18 cellular contexts compared by ENCODE assay signal in the genomic region with DNA sequence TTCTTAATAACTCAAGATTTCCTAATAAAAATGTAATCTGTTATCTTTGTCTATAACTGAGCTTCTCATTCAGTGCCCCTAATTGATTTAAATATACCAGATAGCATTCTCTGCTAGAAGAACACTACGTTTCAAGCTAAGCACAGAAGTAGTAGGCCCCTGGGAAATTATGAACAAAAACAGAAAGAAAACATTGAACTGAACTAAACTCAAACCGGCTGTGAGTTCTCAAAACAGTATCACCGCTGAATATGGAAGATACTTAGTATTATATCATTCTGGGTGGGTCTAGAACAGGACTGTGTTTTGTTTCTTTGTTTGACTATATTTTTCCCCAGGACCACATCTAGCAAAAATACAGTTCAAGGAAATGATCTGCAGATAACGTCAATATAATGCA.
A peak's percentile ranks its signal among the peaks of the same experiment; 100 is the strongest.
DNase-seq lines count a peak whose midpoint lies in the region; ATAC-seq and TF ChIP-seq lines count a peak whose summit lies in the region.
"Had no signal": no experiment of that assay in that cellular context is flagged by ENCODE, and none has a peak within 500 bp of the region (broad histone marks: within the 10 kb centered on the region; RNA-seq: fewer than 3 reads in every experiment).

No MANE protein-coding gene starts in this region.

- WGBS in SK-N-SH (ENCODE audit: low lambda C conversion rate): 74% methylated on average over 4 of the region's 4 CpGs

- H3K79me2 ChIP-seq in SK-N-SH (ENCODE audit: insufficient read depth): no peaks in the 10 kb centered on the region
- H3K79me2 ChIP-seq in osteoblast (ENCODE audit: insufficient read depth, low read length): no peaks in the 10 kb centered on the region

- no peaks in the 10 kb centered on the region for H3K9me3 ChIP-seq in SK-N-SH
- no peaks in the 10 kb centered on the region for H3K9me3 ChIP-seq in adipocyte (ENCODE audit: control insufficient read depth, low read length)
- H3K9me3 ChIP-seq in left ventricle myocardium inferior (replicated peaks): peaks cover 4% of the 10 kb centered on the region
- H3K9me3 ChIP-seq in osteoblast (ENCODE audit: low read depth, low read length): no peaks in the 10 kb centered on the region

- no peak for TF ChIP-seq EP300 in SK-N-SH (IDR thresholded peaks at IDR 0.05; ENCODE audit: borderline replicate concordance in 1 of 2, low read depth in 1 of 2, low read length in 1 of 2)

- peaks cover 3% of the 10 kb centered on the region for H3F3A ChIP-seq in SK-N-SH (replicated peaks; ENCODE audit: insufficient read depth)

- TF ChIP-seq CTCF in SK-N-SH (IDR thresholded peaks at IDR 0.05): no peak
- TF ChIP-seq CTCF in left ventricle myocardium inferior (IDR thresholded peaks at IDR 0.05; ENCODE audit: borderline replicate concordance): no peak
- TF ChIP-seq CTCF in osteoblast (IDR thresholded peaks at IDR 0.05; ENCODE audit: extremely low read depth, low read depth, low read length): no peak

- H3K9ac ChIP-seq in SK-N-SH: no peak overlapping the region
- no peak overlapping the region for H3K9ac ChIP-seq in adipocyte (ENCODE audit: low read length)

- CTCF ChIA-PET in SK-N-SH (lab: Yijun Ruan, JAX): no interaction called here

- TF ChIP-seq RAD21 in SK-N-SH (IDR thresholded peaks at IDR 0.05; ENCODE audit: low read length): no peak

- no peak overlapping the region for H3K4me2 ChIP-seq in SK-N-SH
- no peak overlapping the region for H3K4me2 ChIP-seq in osteoblast (ENCODE audit: insufficient read depth, low read length)

- no peak for ATAC-seq in SK-N-SH treated with all-trans-retinoic acid at 6 μM for 48 hours
- no peak for ATAC-seq in HG02840 (IDR thresholded peaks at IDR 0.05; ENCODE audit: low FRiP score, unreplicated experiment)
- ATAC-seq: CD8-positive, alpha-beta T cell had no signal

- POLR2A ChIA-PET in SK-N-SH (lab: Yijun Ruan, JAX): no interaction called here

- no peaks in the 10 kb centered on the region for H3K9me2 ChIP-seq in SK-N-SH

- H4K20me1 ChIP-seq in SK-N-SH (ENCODE audit: insufficient read depth): no peaks in the 10 kb centered on the region
- H4K20me1 ChIP-seq in osteoblast (ENCODE audit: insufficient read depth, low read length): no peaks in the 10 kb centered on the region

- H3K4me1 ChIP-seq in SK-N-SH (ENCODE audit: control insufficient read depth in 1 of 2, insufficient read depth in 2 of 2, low read depth in 1 of 2, low read length in 1 of 2) (peaks cover 0 to 5% of the 10 kb centered on the region in 2 experiments; a peak in 2 of 4 replicates), adipocyte (ENCODE audit: control insufficient read depth, insufficient read depth, low read length) (peaks cover 34% of the 10 kb centered on the region), left ventricle myocardium inferior (peaks cover 45% of the 10 kb centered on the region), osteoblast (ENCODE audit: insufficient read depth, low read length) (peaks cover 11% of the 10 kb centered on the region)

- H2AFZ ChIP-seq in SK-N-SH (ENCODE audit: low read depth) (0 out of 2 replicates have a peak overlapping the region, but pooled peaks have one; percentile 24), osteoblast (ENCODE audit: low read length) (no peak overlapping the region)

- intact Hi-C loops in left ventricle myocardium inferior (cut with micrococcal nuclease): no loop called here

- no peak overlapping the region for H3K4me3 ChIP-seq in SK-N-SH (ENCODE audit: low read depth in 2 of 2, low read length in 1 of 2)
- no peak overlapping the region for H3K4me3 ChIP-seq in adipocyte (ENCODE audit: low read length)
- H3K4me3 ChIP-seq in left ventricle myocardium inferior: no peak overlapping the region
- H3K4me3 ChIP-seq in osteoblast (ENCODE audit: insufficient read depth, low read length): no peak overlapping the region

- H3K36me3 ChIP-seq in SK-N-SH (replicated peaks in 1 of 2; ENCODE audit: control insufficient read depth in 1 of 2, insufficient read depth in 2 of 2, low read length in 1 of 2) (no peaks in the 10 kb centered on the region), adipocyte (ENCODE audit: control insufficient read depth, insufficient read depth, low read length, severe bottlenecking) (no peaks in the 10 kb centered on the region), left ventricle myocardium inferior (no peaks in the 10 kb centered on the region), osteoblast (ENCODE audit: insufficient read depth, low read length) (no peaks in the 10 kb centered on the region)

- H3K27me3 ChIP-seq in SK-N-SH (ENCODE audit: insufficient read depth) (no peaks in the 10 kb centered on the region), adipocyte (replicated peaks; ENCODE audit: control insufficient read depth, insufficient read depth, low read length) (no peaks in the 10 kb centered on the region), left ventricle myocardium inferior (ENCODE audit: low read depth) (no peaks in the 10 kb centered on the region), osteoblast (ENCODE audit: insufficient read depth, low read length) (no peaks in the 10 kb centered on the region)

- DNase-seq in SK-N-SH: no peak
- DNase-seq in adipocyte (ENCODE audit: low read depth): peak; percentile 34
- no peak for DNase-seq in left ventricle myocardium inferior
- DNase-seq in osteoblast (ENCODE audit: insufficient read length, low spot score, missing footprints): no peak
- DNase-seq in nucleus accumbens (lab: John Stamatoyannopoulos, UW): no peak
- no peak for DNase-seq in stimulated activated CD4-positive, alpha-beta T cell treated with anti-CD3 and anti-CD28 coated beads, Interleukin-12 subunit alpha, Interleukin-12 subunit beta, amount 100 ng/mL, for 4 hours
- DNase-seq: AML-193; C1 segment of cervical spinal cord; CD8-positive, alpha-beta T cell; NCI-H1105; NCI-H146; NCI-H2029; NCI-H524 treated with DMSO at 0.1 percent for 48 hours; NCI-H82; OCI-M1 had no signal

- H3K27ac ChIP-seq in SK-N-SH (ENCODE audit: low read depth in 2 of 2, low read length in 1 of 2) (peak overlapping the region in 1 of 2 experiments; percentile 41; a peak in 3 of 4 replicates), left ventricle myocardium inferior (replicated peaks) (peak overlapping the region; percentile 66), osteoblast (ENCODE audit: low read depth, low read length) (peak overlapping the region; percentile 26)
- H3K27ac ChIP-seq: 22Rv1 had no signal

TF ChIP-seq in SK-N-SH, 30 proteins besides CTCF, POLR2A, EP300 and RAD21 (continues in another document):
- TF ChIP-seq TCF12 (IDR thresholded peaks at IDR 0.05): no peak
- TF ChIP-seq, protein P1, sequence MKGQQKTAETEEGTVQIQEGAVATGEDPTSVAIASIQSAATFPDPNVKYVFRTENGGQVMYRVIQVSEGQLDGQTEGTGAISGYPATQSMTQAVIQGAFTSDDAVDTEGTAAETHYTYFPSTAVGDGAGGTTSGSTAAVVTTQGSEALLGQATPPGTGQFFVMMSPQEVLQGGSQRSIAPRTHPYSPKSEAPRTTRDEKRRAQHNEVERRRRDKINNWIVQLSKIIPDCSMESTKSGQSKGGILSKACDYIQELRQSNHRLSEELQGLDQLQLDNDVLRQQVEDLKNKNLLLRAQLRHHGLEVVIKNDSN (IDR thresholded peaks at IDR 0.05; ENCODE audit: borderline replicate concordance, low read depth): no peak

TF ChIP-seq in SK-N-SH treated with all-trans-retinoic acid at 6 μM for 48 hours, 23 proteins besides CTCF, POLR2A, EP300 and RAD21 (continues in another document):
- TF ChIP-seq PPARA (CRISPR knock-in tag; IDR thresholded peaks at IDR 0.05; ENCODE audit: borderline replicate concordance) (no peak), ZNF565 (CRISPR knock-in tag; conservative IDR thresholded peaks at IDR 0.05; ENCODE audit: low read depth) (no peak), CSDC2 (CRISPR knock-in tag; IDR thresholded peaks at IDR 0.05) (no peak), TOX (CRISPR knock-in tag; IDR thresholded peaks at IDR 0.05; ENCODE audit: borderline replicate concordance) (no peak), ARNTL (CRISPR knock-in tag; IDR thresholded peaks at IDR 0.05; ENCODE audit: borderline replicate concordance, low read depth) (no peak), ZFP3 (CRISPR knock-in tag; IDR thresholded peaks at IDR 0.05) (no peak), ESRRG (CRISPR knock-in tag; IDR thresholded peaks at IDR 0.05) (no peak), POU6F1 (CRISPR knock-in tag; IDR thresholded peaks at IDR 0.05; ENCODE audit: borderline replicate concordance, low read depth) (no peak), TCF4 (CRISPR knock-in tag; IDR thresholded peaks at IDR 0.05; ENCODE audit: borderline replicate concordance) (no peak), ISL1 (CRISPR knock-in tag; IDR thresholded peaks at IDR 0.05) (no peak)
- TF ChIP-seq, protein P2, sequence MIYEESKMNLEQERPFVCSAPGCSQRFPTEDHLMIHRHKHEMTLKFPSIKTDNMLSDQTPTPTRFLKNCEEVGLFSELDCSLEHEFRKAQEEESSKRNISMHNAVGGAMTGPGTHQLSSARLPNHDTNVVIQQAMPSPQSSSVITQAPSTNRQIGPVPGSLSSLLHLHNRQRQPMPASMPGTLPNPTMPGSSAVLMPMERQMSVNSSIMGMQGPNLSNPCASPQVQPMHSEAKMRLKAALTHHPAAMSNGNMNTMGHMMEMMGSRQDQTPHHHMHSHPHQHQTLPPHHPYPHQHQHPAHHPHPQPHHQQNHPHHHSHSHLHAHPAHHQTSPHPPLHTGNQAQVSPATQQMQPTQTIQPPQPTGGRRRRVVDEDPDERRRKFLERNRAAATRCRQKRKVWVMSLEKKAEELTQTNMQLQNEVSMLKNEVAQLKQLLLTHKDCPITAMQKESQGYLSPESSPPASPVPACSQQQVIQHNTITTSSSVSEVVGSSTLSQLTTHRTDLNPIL (CRISPR knock-in tag; IDR thresholded peaks at IDR 0.05; ENCODE audit: low read depth): no peak
